1 cellular context compared by ENCODE assay signal in the genomic region with DNA sequence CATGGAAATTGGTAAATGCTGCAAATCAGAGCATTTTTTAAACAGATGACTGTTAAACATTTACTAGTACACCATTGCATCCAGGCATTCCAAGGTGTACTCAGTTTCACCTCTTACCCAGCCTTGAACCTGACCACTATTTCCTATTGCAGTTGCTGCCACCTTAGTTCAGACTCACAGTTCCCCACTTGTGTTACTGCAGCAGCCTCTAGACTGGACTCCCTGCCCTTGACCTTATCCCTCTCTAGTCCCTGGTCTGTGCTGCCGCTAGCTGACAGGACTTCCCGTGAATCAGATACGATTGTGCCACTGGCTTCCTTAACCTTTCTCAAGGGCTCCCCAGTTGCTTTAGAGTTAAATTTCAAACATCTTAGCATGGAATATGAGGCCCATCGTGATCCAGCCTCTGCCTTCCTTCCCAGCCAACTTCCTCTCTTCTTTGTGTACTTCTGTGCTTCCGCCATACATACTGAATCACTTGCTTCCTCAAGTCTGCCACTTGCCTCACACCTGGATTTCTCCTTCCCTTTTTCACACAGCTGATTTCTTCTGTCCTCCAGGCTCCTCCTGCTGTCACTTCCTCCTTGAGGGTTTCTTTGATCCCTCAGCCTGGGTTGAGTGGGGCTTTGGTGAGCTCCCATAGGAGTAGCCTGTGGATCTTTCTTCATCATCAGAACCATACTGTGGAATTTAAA.
TF ChIP-seq lines count a peak whose summit lies in the region.

No MANE protein-coding gene starts in this region.

TF ChIP-seq in WTC11, 78 proteins besides CTCF, POLR2A, EP300 and RAD21 (continued from another document):
- TF ChIP-seq ZNF121 (CRISPR knock-in tag; IDR thresholded peaks at IDR 0.05) (no peak), SOX15 (CRISPR knock-in tag; IDR thresholded peaks at IDR 0.05) (no peak), ZNF138 (CRISPR knock-in tag; conservative IDR thresholded peaks at IDR 0.05) (no peak), JUN (CRISPR knock-in tag; IDR thresholded peaks at IDR 0.05) (no peak), SMAD3 (CRISPR knock-in tag; IDR thresholded peaks at IDR 0.05; ENCODE audit: borderline replicate concordance) (no peak), ZNF263 (CRISPR knock-in tag; IDR thresholded peaks at IDR 0.05; ENCODE audit: low read depth) (no peak), SP1 (CRISPR knock-in tag; conservative IDR thresholded peaks at IDR 0.05) (no peak), ETV6 (CRISPR knock-in tag; IDR thresholded peaks at IDR 0.05) (no peak), NFATC4 (CRISPR knock-in tag; IDR thresholded peaks at IDR 0.05) (no peak)
- TF ChIP-seq, protein P1, sequence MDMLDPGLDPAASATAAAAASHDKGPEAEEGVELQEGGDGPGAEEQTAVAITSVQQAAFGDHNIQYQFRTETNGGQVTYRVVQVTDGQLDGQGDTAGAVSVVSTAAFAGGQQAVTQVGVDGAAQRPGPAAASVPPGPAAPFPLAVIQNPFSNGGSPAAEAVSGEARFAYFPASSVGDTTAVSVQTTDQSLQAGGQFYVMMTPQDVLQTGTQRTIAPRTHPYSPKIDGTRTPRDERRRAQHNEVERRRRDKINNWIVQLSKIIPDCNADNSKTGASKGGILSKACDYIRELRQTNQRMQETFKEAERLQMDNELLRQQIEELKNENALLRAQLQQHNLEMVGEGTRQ (CRISPR knock-in tag; IDR thresholded peaks at IDR 0.05) = no peak
- TF ChIP-seq, protein P2, sequence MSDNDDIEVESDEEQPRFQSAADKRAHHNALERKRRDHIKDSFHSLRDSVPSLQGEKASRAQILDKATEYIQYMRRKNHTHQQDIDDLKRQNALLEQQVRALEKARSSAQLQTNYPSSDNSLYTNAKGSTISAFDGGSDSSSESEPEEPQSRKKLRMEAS (CRISPR knock-in tag; IDR thresholded peaks at IDR 0.05) = no peak
- TF ChIP-seq, protein P3, sequence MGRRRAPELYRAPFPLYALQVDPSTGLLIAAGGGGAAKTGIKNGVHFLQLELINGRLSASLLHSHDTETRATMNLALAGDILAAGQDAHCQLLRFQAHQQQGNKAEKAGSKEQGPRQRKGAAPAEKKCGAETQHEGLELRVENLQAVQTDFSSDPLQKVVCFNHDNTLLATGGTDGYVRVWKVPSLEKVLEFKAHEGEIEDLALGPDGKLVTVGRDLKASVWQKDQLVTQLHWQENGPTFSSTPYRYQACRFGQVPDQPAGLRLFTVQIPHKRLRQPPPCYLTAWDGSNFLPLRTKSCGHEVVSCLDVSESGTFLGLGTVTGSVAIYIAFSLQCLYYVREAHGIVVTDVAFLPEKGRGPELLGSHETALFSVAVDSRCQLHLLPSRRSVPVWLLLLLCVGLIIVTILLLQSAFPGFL (CRISPR knock-in tag; IDR thresholded peaks at IDR 0.05; ENCODE audit: borderline replicate concordance) = no peak
- TF ChIP-seq, protein P4, sequence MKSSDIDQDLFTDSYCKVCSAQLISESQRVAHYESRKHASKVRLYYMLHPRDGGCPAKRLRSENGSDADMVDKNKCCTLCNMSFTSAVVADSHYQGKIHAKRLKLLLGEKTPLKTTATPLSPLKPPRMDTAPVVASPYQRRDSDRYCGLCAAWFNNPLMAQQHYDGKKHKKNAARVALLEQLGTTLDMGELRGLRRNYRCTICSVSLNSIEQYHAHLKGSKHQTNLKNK (CRISPR knock-in tag; IDR thresholded peaks at IDR 0.05) = no peak
TF ChIP-seq in WTC11: peak in this region for 0.
